17 cellular contexts compared by ENCODE assay signal in genomic region chr2:15546297-15547098, GRCh38. TPM values are rescaled to one million over a fixed set of nuclear protein-coding genes. Genes with fewer than 3 reads are reported as not detected.
DNase-seq lines count a peak whose midpoint lies in the region; ATAC-seq, FAIRE-seq and TF ChIP-seq lines count a peak whose summit lies in the region.
"Had no signal": no experiment of that assay in that cellular context is flagged by ENCODE, and none has a peak within 500 bp of the region (broad histone marks: within the 10 kb centered on the region; RNA-seq: fewer than 3 reads in every experiment).

No MANE protein-coding gene starts in this region.

- H2BK5ac ChIP-seq in mesendoderm (ENCODE audit: low read length), result no peak overlapping the region

- H3K4me2 ChIP-seq in mesendoderm (ENCODE audit: low read length), result no peak overlapping the region

- no CpG with 5 or more reads among the region's 11 CpGs for WGBS in mesendoderm (ENCODE audit: extremely low coverage, insufficient coverage, low lambda C conversion rate)

- DNase-seq in NCI-H2171 treated with DMSO at 0.1 percent for 48 hours (lab: John Stamatoyannopoulos, UW) (peak; percentile 40), NCI-H2171 (lab: John Stamatoyannopoulos, UW) (no peak), LNCaP clone FGC (ENCODE audit: low read depth) (no peak), WTC11 (ENCODE audit: low spot score) (peak; percentile 14), mesendoderm (peak; percentile 8), amygdala (lab: John Stamatoyannopoulos, UW) (no peak), AML-193 (lab: John Stamatoyannopoulos, UW) (no peak), frontal cortex (ENCODE audit: low spot score in 2 of 2) (no peak)
- DNase-seq: activated gamma-delta T cell treated with Interleukin-2 at 50 U/mL for 16 hours; caudate nucleus; NCI-H1930; NK-92 treated with Interleukin-12 subunit alpha and Interleukin-12 subunit beta, amount 100 ng/mL, for 24 hours; ovary; stimulated activated CD8-positive, alpha-beta memory T cell treated with anti-CD3 and anti-CD28 coated beads, Interleukin-4, amount 100 ng/mL, for 48 hours; SW 1271; upper lobe of right lung had no signal

- no peak overlapping the region for H4K8ac ChIP-seq in mesendoderm (ENCODE audit: low read depth, low read length)

- no peak overlapping the region for H3K18ac ChIP-seq in mesendoderm (ENCODE audit: low read length)

- no peak overlapping the region for H2AK5ac ChIP-seq in mesendoderm (ENCODE audit: low read length)

- H3K36me3 Mint-ChIP-seq in WTC11, result peaks cover 11% of the 10 kb centered on the region; the same call in 1 of the 2 replicates

- H3K23ac ChIP-seq in mesendoderm (ENCODE audit: low read length), result no peak overlapping the region

- H3K4me3 ChIP-seq in LNCaP clone FGC (ENCODE audit: low read depth, low read length) (no peak overlapping the region), mesendoderm (ENCODE audit: low read length) (no peak overlapping the region)
- H3K4me3 ChIP-seq: ovary, upper lobe of right lung had no signal

- H3K27me3 Mint-ChIP-seq in WTC11 (ENCODE audit: low read depth), result no peaks in the 10 kb centered on the region
- H3K27me3 Mint-ChIP-seq: IgD-negative memory B cell had no signal

- H3K4me1 ChIP-seq in mesendoderm (ENCODE audit: control insufficient read depth, low read depth, low read length), result no peaks in the 10 kb centered on the region
- H3K4me1 ChIP-seq: upper lobe of right lung had no signal

- peak; percentile 51; the same call in 1 of the 2 replicates for ATAC-seq in WTC11
- ATAC-seq: upper lobe of right lung had no signal

- CTCF ChIA-PET in WTC11 (lab: Charles Lee), result interaction anchor here (0.6 to 3.0 kb wide), 10 partner anchors 8 to 873 kb away, joined by 3 to 19 read pairs (median 3); partner anchors contain the start of gene NBAS

- no peak for FAIRE-seq in frontal cortex (lab: Jason Lieb, UNC)

- H3K79me1 ChIP-seq in mesendoderm (ENCODE audit: low read length), result no peaks in the 10 kb centered on the region

- no peak overlapping the region for H3K4ac ChIP-seq in mesendoderm (ENCODE audit: low read depth, low read length)

- no peak overlapping the region for H3K9ac ChIP-seq in mesendoderm (ENCODE audit: low read length)

- TF ChIP-seq CTCF in LNCaP clone FGC (IDR thresholded peaks at IDR 0.05; ENCODE audit: control insufficient read depth, extremely low read depth, insufficient read depth) (peak; percentile 30; the same call in 1 of the 2 replicates), WTC11 (IDR thresholded peaks at IDR 0.05) (peak; percentile 28; the same call in 1 of the 2 replicates)

- no peak overlapping the region for H2BK120ac ChIP-seq in mesendoderm (ENCODE audit: low read depth, low read length)

- no peak overlapping the region for H4K5ac ChIP-seq in mesendoderm (ENCODE audit: low read length)

- no peak overlapping the region for H3K4me3 Mint-ChIP-seq in WTC11
- H3K4me3 Mint-ChIP-seq: IgD-negative memory B cell had no signal

- no peaks in the 10 kb centered on the region; the same call in 1 of the 2 replicates for H3K9me3 Mint-ChIP-seq in WTC11
- H3K9me3 Mint-ChIP-seq: IgD-negative memory B cell had no signal

- no peak overlapping the region for H3K27ac Mint-ChIP-seq in WTC11

- H3K4me1 Mint-ChIP-seq in WTC11, result peaks cover 3% of the 10 kb centered on the region

- H3K56ac ChIP-seq in mesendoderm (ENCODE audit: low read length), result no peak overlapping the region

- no peaks in the 10 kb centered on the region for H3K79me2 ChIP-seq in mesendoderm (ENCODE audit: control insufficient read depth, insufficient read depth, low read length)

- H3K36me3 ChIP-seq in mesendoderm (ENCODE audit: control insufficient read depth, insufficient read depth, low read length), result no peaks in the 10 kb centered on the region
- H3K36me3 ChIP-seq: ovary had no signal

- no peaks in the 10 kb centered on the region for H3K27me3 ChIP-seq in mesendoderm (ENCODE audit: insufficient read depth, low read length, poor library complexity)
- H3K27me3 ChIP-seq: ovary, upper lobe of right lung had no signal

- H2BK15ac ChIP-seq in mesendoderm (replicated peaks; ENCODE audit: low read depth), result no peak overlapping the region

- no peak overlapping the region for H3K27ac ChIP-seq in mesendoderm (ENCODE audit: low read depth, low read length)
- H3K27ac ChIP-seq: ovary, upper lobe of right lung had no signal

- POLR2A ChIA-PET in WTC11 (lab: Charles Lee), result no interaction called here

TF ChIP-seq in WTC11, 78 proteins besides CTCF, POLR2A, EP300 and RAD21:
- no peak for TF ChIP-seq PREB (CRISPR knock-in tag; IDR thresholded peaks at IDR 0.05; ENCODE audit: borderline replicate concordance)
- TF ChIP-seq ZNF232 (CRISPR knock-in tag; IDR thresholded peaks at IDR 0.05), result no peak
- TF ChIP-seq NFE2L1 (CRISPR knock-in tag; IDR thresholded peaks at IDR 0.05), result no peak
TF ChIP-seq in WTC11: peak in this region for 0.

RNA-seq across cellular contexts. Expression of gene NBAS, which starts 14.6 kb away (rescaled TPM):
- total RNA-seq in WTC11 (2021) (32.3 to 42.6 TPM (median 41.4 TPM) in 3 replicates), frontal cortex (173 TPM)
- polyA plus RNA-seq in mesendoderm (2013, experiment 1 of 2), result 9.1 TPM
- 8.5 TPM for polyA plus RNA-seq in mesendoderm (2013, experiment 2 of 2)

RNA-seq across cellular contexts. Expression of gene DDX1, which starts 45.2 kb away (rescaled TPM):
- 103 to 115 TPM (median 104 TPM) in 3 replicates for total RNA-seq in WTC11 (2021)
- 134 TPM for polyA plus RNA-seq in mesendoderm (2013, experiment 1 of 2)
- polyA plus RNA-seq in mesendoderm (2013, experiment 2 of 2), result 134 TPM
- total RNA-seq in frontal cortex, result 114 TPM

Comparison
In these comparisons a context has a peak if more than half of its experiments do, and no peak if none do; other contexts are left out.
1. DNase-seq: peak in NCI-H2171 treated with DMSO at 0.1 percent for 48 hours (single experiment), WTC11 (single experiment) and mesendoderm (single experiment); none in NCI-H2171 (single experiment), LNCaP clone FGC (single experiment), amygdala (0 of 56), AML-193 (0 of 2) and frontal cortex (0 of 2).